In the genomic region with DNA sequence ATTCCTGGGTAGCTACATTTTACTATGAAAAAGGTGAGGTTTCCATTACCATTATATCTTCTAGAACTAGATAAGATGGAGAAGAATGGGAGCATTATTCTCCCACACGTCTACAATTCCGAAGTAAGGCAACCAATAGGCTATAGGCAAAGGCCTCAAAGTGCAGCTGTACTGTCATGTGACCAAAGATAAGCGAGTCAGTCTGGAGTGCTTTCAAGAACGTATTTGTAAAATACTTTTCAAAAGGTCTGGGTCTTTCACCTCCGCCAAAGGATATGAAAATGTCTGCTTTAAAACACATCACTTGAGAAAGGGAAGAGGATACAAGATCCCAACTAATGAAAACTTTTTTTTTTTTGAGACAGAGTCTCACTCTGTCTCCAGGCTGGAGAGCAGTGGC, we compare ENCODE assay signal across 8 cellular contexts.
"Had no signal": no experiment of that assay in that cellular context is flagged by ENCODE, and none has a peak within 500 bp of the region (broad histone marks: within the 10 kb centered on the region; RNA-seq: fewer than 3 reads in every experiment).

No MANE protein-coding gene starts in this region.

- H3K4me3 ChIP-seq: GM12878 had no signal

- ATAC-seq: GM12878 had no signal

- DNase-seq: GDM1, GF-D8 had no signal

- FAIRE-seq: G401.6, GM12878, GM12891, GM12892, GM18507, GM19239 had no signal
